25 cellular contexts compared by ENCODE assay signal in genomic region chr22:24416095-24416494, GRCh38. TPM values are rescaled to one million over a fixed set of nuclear protein-coding genes. Genes with fewer than 3 reads are reported as not detected.
DNase-seq lines count a peak whose midpoint lies in the region; ATAC-seq and TF ChIP-seq lines count a peak whose summit lies in the region.
"Had no signal": no experiment of that assay in that cellular context is flagged by ENCODE, and none has a peak within 500 bp of the region (broad histone marks: within the 10 kb centered on the region; RNA-seq: fewer than 3 reads in every experiment).

No MANE protein-coding gene starts in this region.

- ATAC-seq in left ventricle myocardium superior (no peak), Right ventricle myocardium inferior (no peak), Panc1 (no peak), GM19324 (IDR thresholded peaks at IDR 0.05; ENCODE audit: low FRiP score, unreplicated experiment) (no peak)
- ATAC-seq: GM12878 had no signal

- CTCF ChIA-PET in Panc1 (lab: Charles Lee): no interaction called here

- no peaks in the 10 kb centered on the region for H3K27me3 ChIP-seq in Panc1 (ENCODE audit: control insufficient read depth, insufficient read depth, low read length)
- H3K27me3 ChIP-seq: colonic mucosa, esophagus squamous epithelium had no signal

- in situ Hi-C loops in Panc1 (cut with HindIII; ENCODE audit: low pct_unique_long_range_greater_than_20kb, low sequenced_read_pairs): no loop called here

- no peak overlapping the region for H3K27ac ChIP-seq in Panc1 (ENCODE audit: low read length)
- H3K27ac ChIP-seq: colonic mucosa, esophagus squamous epithelium, HL-60, prostate gland had no signal

- H3K4me1 ChIP-seq in Panc1 (ENCODE audit: control insufficient read depth, insufficient read depth, low read length): peaks cover 11% of the 10 kb centered on the region
- H3K4me1 ChIP-seq: colonic mucosa, prostate gland had no signal

- no peaks in the 10 kb centered on the region for H3K9me3 ChIP-seq in Panc1 (ENCODE audit: control insufficient read depth, insufficient read depth, low read depth, low read length)
- H3K9me3 ChIP-seq: colonic mucosa, esophagus squamous epithelium, prostate gland had no signal

- no peaks in the 10 kb centered on the region for H3K36me3 ChIP-seq in Panc1 (ENCODE audit: control insufficient read depth, insufficient read depth, low read length)
- H3K36me3 ChIP-seq: colonic mucosa had no signal

- intact Hi-C loops in left ventricle myocardium superior (cut with micrococcal nuclease) (no loop called here), Right ventricle myocardium inferior (cut with DNase I) (no loop called here), Panc1 (cut with micrococcal nuclease; ENCODE audit: unreplicated experiment) (no loop called here)

- no peak for TF ChIP-seq CTCF in Panc1 (IDR thresholded peaks at IDR 0.05)

- BruUV-seq in Panc1 (replicated peaks; lab: Mats Ljungman, UMichigan): TSS peak; percentile 45

- POLR2A ChIA-PET in Panc1 (lab: Charles Lee): no interaction called here

- DNase-seq in left ventricle myocardium superior (peak; percentile 33), Right ventricle myocardium inferior (ENCODE audit: missing footprints) (no peak), Panc1 (ENCODE audit: low read depth, low spot score) (no peak), fibroblast of the conjunctiva (ENCODE audit: low read depth) (peak; percentile 28), foreskin melanocyte (no peak), Ammon's horn (ENCODE audit: low spot score) (no peak)
- no peak for DNase-seq in activated T-cell treated with anti-CD3 and anti-CD28 coated beads, Interleukin-2, amount 50 U/mL, for 1 hour
- DNase-seq: activated CD4-positive, alpha-beta T cell treated with anti-CD3 and anti-CD28 coated beads, Interleukin-2, amount 10 ng/mL, durations not matched to agents 24 days and 14 days; activated naive CD4-positive, alpha-beta T cell treated with Interleukin-2 at 50 U/mL for 16 hours; activated T-cell treated with anti-CD3 and anti-CD28 coated beads, Interleukin-2, amount 50 U/mL, for 48 hours; amniotic stem cell; C1 segment of cervical spinal cord; colonic mucosa; esophagus squamous epithelium; H9; mammary epithelial cell; NCI-H1092; NCI-H2081 treated with DMSO at 0.1 percent for 48 hours; RPMI8226; stimulated activated CD8-positive, alpha-beta memory T cell treated with anti-CD3 and anti-CD28 coated beads, Interleukin-4, amount 100 ng/mL, for 48 hours; trophoblast cell had no signal

- H3K4me3 ChIP-seq in Panc1 (ENCODE audit: low read depth in 2 of 2, low read length in 2 of 2): no peak overlapping the region
- H3K4me3 ChIP-seq: colonic mucosa, esophagus squamous epithelium, GM12878, prostate gland had no signal

RNA-seq across cellular contexts. Expression of gene ADORA2A, which starts 11.3 kb away (rescaled TPM):
- total RNA-seq in left ventricle myocardium superior (4.1 TPM), Right ventricle myocardium inferior (4.3 TPM), Panc1 (2021; ENCODE audit: unreplicated experiment) (11.5 TPM)
- polyA plus RNA-seq in Panc1 (2012; ENCODE audit: insufficient read length): 8.2 TPM

Comparison
In these comparisons a context has a peak if more than half of its experiments do, and no peak if none do; other contexts are left out.
1. DNase-seq: peak in left ventricle myocardium superior (single experiment) and fibroblast of the conjunctiva (single experiment); none in Right ventricle myocardium inferior (single experiment), Panc1 (single experiment), foreskin melanocyte (single experiment), activated T-cell treated with anti-CD3 and anti-CD28 coated beads, Interleukin-2, amount 50 U/mL, for 1 hour (single experiment) and Ammon's horn (single experiment).